In genomic region chr11:105912666-105913065, GRCh38 we compare ENCODE assay signal across 7 cellular contexts.
"Had no signal": no experiment of that assay in that cellular context is flagged by ENCODE, and none has a peak within 500 bp of the region (broad histone marks: within the 10 kb centered on the region; RNA-seq: fewer than 3 reads in every experiment).

No MANE protein-coding gene starts in this region.

- H3K4me3 ChIP-seq: GM12878 had no signal

- DNase-seq: GDM1, GF-D8 had no signal

- ATAC-seq: GM12878 had no signal

- FAIRE-seq: GM12878, GM12891, GM12892, GM18507, GM19239 had no signal
